Comparison of ENCODE assay signal across 1 cellular context in the genomic region with DNA sequence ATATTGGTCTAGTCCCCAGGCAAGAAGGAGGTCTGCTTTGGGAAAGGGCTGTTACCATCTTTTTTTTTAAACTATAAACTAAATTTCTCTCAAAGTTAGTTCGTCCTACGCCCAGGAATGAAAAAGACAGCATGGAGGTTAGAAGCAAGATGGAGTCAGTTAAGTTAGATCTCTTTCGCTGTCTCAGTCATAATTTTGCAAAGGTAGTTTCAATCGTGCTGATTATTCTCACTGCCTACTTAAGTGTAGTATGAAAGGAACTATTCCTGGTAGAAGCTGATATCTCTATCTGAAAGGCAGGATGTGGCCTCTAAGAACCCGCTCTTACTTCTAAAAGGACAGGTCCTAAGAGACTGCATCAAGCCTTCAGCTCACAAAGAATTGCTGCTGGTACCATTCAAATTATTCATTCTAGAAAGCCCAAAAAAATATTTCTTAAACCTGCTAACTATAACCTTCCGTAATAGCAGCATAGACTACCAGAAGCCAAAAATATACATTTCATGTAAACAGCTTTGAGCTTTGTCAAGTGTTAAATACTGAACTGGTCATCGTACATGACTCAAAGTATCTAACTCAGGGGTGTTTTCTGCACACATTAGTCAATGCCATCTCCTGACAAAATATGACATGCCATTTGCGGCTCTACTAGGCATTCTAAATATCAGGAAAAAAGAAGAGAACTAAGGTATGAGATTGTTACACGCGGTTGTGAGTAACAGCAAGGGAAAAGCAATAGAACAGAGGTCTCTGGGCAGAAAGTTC.
TF ChIP-seq lines count a peak whose summit lies in the region.

No MANE protein-coding gene starts in this region.

TF ChIP-seq in GM23338, 12 proteins besides CTCF, POLR2A, EP300 and RAD21:
- TF ChIP-seq, protein P1, sequence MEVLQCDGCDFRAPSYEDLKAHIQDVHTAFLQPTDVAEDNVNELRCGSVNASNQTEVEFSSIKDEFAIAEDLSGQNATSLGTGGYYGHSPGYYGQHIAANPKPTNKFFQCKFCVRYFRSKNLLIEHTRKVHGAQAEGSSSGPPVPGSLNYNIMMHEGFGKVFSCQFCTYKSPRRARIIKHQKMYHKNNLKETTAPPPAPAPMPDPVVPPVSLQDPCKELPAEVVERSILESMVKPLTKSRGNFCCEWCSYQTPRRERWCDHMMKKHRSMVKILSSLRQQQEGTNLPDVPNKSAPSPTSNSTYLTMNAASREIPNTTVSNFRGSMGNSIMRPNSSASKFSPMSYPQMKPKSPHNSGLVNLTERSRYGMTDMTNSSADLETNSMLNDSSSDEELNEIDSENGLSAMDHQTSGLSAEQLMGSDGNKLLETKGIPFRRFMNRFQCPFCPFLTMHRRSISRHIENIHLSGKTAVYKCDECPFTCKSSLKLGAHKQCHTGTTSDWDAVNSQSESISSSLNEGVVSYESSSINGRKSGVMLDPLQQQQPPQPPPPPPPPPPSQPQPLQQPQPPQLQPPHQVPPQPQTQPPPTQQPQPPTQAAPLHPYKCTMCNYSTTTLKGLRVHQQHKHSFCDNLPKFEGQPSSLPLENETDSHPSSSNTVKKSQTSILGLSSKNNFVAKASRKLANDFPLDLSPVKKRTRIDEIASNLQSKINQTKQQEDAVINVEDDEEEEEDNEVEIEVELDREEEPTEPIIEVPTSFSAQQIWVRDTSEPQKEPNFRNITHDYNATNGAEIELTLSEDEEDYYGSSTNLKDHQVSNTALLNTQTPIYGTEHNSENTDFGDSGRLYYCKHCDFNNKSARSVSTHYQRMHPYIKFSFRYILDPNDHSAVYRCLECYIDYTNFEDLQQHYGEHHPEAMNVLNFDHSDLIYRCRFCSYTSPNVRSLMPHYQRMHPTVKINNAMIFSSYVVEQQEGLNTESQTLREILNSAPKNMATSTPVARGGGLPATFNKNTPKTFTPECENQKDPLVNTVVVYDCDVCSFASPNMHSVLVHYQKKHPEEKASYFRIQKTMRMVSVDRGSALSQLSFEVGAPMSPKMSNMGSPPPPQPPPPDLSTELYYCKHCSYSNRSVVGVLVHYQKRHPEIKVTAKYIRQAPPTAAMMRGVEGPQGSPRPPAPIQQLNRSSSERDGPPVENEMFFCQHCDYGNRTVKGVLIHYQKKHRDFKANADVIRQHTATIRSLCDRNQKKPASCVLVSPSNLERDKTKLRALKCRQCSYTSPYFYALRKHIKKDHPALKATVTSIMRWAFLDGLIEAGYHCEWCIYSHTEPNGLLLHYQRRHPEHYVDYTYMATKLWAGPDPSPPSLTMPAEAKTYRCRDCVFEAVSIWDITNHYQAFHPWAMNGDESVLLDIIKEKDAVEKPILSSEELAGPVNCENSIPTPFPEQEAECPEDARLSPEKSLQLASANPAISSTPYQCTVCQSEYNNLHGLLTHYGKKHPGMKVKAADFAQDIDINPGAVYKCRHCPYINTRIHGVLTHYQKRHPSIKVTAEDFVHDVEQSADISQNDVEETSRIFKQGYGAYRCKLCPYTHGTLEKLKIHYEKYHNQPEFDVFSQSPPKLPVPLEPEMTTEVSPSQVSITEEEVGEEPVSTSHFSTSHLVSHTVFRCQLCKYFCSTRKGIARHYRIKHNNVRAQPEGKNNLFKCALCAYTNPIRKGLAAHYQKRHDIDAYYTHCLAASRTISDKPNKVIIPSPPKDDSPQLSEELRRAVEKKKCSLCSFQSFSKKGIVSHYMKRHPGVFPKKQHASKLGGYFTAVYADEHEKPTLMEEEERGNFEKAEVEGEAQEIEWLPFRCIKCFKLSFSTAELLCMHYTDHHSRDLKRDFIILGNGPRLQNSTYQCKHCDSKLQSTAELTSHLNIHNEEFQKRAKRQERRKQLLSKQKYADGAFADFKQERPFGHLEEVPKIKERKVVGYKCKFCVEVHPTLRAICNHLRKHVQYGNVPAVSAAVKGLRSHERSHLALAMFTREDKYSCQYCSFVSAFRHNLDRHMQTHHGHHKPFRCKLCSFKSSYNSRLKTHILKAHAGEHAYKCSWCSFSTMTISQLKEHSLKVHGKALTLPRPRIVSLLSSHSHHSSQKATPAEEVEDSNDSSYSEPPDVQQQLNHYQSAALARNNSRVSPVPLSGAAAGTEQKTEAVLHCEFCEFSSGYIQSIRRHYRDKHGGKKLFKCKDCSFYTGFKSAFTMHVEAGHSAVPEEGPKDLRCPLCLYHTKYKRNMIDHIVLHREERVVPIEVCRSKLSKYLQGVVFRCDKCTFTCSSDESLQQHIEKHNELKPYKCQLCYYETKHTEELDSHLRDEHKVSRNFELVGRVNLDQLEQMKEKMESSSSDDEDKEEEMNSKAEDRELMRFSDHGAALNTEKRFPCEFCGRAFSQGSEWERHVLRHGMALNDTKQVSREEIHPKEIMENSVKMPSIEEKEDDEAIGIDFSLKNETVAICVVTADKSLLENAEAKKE (CRISPR knock-in tag; IDR thresholded peaks at IDR 0.05): no peak
- TF ChIP-seq EZH2 (IDR thresholded peaks at IDR 0.05; ENCODE audit: low read depth, unreplicated experiment): no peak
- TF ChIP-seq EZH2phosphoT487 (IDR thresholded peaks at IDR 0.05; ENCODE audit: unreplicated experiment): no peak
- TF ChIP-seq ZNF331 (CRISPR knock-in tag; IDR thresholded peaks at IDR 0.05; ENCODE audit: low read depth): no peak
- TF ChIP-seq, protein P2, sequence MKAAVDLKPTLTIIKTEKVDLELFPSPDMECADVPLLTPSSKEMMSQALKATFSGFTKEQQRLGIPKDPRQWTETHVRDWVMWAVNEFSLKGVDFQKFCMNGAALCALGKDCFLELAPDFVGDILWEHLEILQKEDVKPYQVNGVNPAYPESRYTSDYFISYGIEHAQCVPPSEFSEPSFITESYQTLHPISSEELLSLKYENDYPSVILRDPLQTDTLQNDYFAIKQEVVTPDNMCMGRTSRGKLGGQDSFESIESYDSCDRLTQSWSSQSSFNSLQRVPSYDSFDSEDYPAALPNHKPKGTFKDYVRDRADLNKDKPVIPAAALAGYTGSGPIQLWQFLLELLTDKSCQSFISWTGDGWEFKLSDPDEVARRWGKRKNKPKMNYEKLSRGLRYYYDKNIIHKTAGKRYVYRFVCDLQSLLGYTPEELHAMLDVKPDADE (IDR thresholded peaks at IDR 0.05): no peak
- TF ChIP-seq, protein P3, sequence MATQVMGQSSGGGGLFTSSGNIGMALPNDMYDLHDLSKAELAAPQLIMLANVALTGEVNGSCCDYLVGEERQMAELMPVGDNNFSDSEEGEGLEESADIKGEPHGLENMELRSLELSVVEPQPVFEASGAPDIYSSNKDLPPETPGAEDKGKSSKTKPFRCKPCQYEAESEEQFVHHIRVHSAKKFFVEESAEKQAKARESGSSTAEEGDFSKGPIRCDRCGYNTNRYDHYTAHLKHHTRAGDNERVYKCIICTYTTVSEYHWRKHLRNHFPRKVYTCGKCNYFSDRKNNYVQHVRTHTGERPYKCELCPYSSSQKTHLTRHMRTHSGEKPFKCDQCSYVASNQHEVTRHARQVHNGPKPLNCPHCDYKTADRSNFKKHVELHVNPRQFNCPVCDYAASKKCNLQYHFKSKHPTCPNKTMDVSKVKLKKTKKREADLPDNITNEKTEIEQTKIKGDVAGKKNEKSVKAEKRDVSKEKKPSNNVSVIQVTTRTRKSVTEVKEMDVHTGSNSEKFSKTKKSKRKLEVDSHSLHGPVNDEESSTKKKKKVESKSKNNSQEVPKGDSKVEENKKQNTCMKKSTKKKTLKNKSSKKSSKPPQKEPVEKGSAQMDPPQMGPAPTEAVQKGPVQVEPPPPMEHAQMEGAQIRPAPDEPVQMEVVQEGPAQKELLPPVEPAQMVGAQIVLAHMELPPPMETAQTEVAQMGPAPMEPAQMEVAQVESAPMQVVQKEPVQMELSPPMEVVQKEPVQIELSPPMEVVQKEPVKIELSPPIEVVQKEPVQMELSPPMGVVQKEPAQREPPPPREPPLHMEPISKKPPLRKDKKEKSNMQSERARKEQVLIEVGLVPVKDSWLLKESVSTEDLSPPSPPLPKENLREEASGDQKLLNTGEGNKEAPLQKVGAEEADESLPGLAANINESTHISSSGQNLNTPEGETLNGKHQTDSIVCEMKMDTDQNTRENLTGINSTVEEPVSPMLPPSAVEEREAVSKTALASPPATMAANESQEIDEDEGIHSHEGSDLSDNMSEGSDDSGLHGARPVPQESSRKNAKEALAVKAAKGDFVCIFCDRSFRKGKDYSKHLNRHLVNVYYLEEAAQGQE (IDR thresholded peaks at IDR 0.05; ENCODE audit: unreplicated experiment): no peak
- TF ChIP-seq CREB1 (CRISPR knock-in tag; IDR thresholded peaks at IDR 0.05; ENCODE audit: low read depth): no peak
- TF ChIP-seq STAT1 (IDR thresholded peaks at IDR 0.05; ENCODE audit: unreplicated experiment): no peak
- no peak for TF ChIP-seq JUNB (IDR thresholded peaks at IDR 0.05; ENCODE audit: unreplicated experiment)
- TF ChIP-seq NANOG (IDR thresholded peaks at IDR 0.05; ENCODE audit: borderline replicate concordance): no peak
- TF ChIP-seq ZNF114 (CRISPR knock-in tag; IDR thresholded peaks at IDR 0.05): no peak
